ENCODE assay signal across 12 cellular contexts in genomic region chr2:234355052-234355720, GRCh38.
DNase-seq lines count a peak whose midpoint lies in the region; ATAC-seq and TF ChIP-seq lines count a peak whose summit lies in the region.
"Had no signal": no experiment of that assay in that cellular context is flagged by ENCODE, and none has a peak within 500 bp of the region (broad histone marks: within the 10 kb centered on the region; RNA-seq: fewer than 3 reads in every experiment).

No MANE protein-coding gene starts in this region.

- peaks cover 38% of the 10 kb centered on the region for H3K9me3 ChIP-seq in BLaER1

- H3K36me3 ChIP-seq in BLaER1 = no peaks in the 10 kb centered on the region
- H3K36me3 ChIP-seq: heart right ventricle had no signal

- H4K20me1 ChIP-seq in BLaER1 = no peaks in the 10 kb centered on the region

- ATAC-seq in GM21737 (IDR thresholded peaks at IDR 0.05; ENCODE audit: unreplicated experiment) (peak; percentile 64), HG03442 (IDR thresholded peaks at IDR 0.05; ENCODE audit: unreplicated experiment) (no peak), GM18505 (IDR thresholded peaks at IDR 0.05; ENCODE audit: unreplicated experiment) (no peak), HG03280 (IDR thresholded peaks at IDR 0.05; ENCODE audit: unreplicated experiment) (no peak), GM18870 (IDR thresholded peaks at IDR 0.05; ENCODE audit: unreplicated experiment) (no peak)
- ATAC-seq: heart right ventricle; natural killer cell treated with Interleukin-12 subunit alpha and Interleukin-12 subunit beta and Interleukin-15 and Interleukin-18, amount 100 ng/mL, for 72 hours had no signal

- H3K27ac ChIP-seq in BLaER1 = no peak overlapping the region
- H3K27ac ChIP-seq: heart right ventricle, KMS-11 had no signal

- peak overlapping the region; percentile 50 for H3K4me2 ChIP-seq in BLaER1
- H3K4me2 ChIP-seq: KMS-11 had no signal

- TF ChIP-seq POLR2A in GM18505 (IDR thresholded peaks at IDR 0.05; ENCODE audit: borderline replicate concordance, extremely low read depth, insufficient read depth, insufficient read length) = no peak

- no peak overlapping the region for H3K4me3 ChIP-seq in BLaER1
- H3K4me3 ChIP-seq: heart right ventricle had no signal

- H3K4me1 ChIP-seq in BLaER1 = peaks cover 16% of the 10 kb centered on the region
- H3K4me1 ChIP-seq: heart right ventricle had no signal

- no peaks in the 10 kb centered on the region for H3K27me3 ChIP-seq in BLaER1

- no peak overlapping the region for H3K9ac ChIP-seq in BLaER1
- H3K9ac ChIP-seq: KMS-11 had no signal

- DNase-seq in NCI-H345 treated with DMSO at 0.1 percent for 48 hours (lab: John Stamatoyannopoulos, UW; ENCODE audit: unreplicated experiment) = peak; percentile 39
- peak; percentile 89 for DNase-seq in islet precursor cell
- DNase-seq: activated CD4-positive, alpha-beta T cell treated with anti-CD3 and anti-CD28 coated beads, Interleukin-2, amount 50 U/mL, for 1 hour; heart right ventricle had no signal
